Comparison of ENCODE assay signal across 21 cellular contexts in the genomic region with DNA sequence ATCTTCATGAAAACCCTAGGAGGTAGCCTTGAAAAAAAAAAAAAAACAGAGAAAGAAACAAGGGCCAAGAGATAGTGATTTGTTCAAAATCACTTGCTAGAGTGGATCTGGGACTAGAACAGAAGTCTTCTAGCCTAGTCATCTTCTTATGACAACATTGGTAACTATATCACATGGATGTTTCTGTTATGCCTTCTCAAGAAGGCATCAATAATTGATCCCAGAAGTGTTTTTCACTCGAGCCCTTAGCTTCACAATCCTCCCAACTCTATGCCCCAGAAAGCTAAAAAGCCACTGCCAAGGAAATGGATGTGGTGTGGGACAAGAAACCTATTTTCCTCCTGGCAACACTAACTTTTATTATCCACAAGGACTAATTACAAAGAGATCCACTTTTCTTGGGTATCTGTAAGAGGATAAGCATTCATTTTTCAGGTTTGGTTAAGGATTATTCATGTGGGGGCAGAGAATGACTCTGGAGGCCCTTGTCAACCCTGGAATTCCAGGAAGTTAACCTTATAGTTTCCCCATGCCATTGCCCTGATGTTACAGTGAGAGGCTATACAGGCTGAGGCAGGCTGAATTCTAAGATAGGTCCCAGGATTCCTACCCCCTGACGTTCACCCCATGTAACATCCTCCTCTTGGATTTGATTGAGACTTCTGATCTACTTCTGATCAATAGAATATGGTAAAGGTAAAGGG.
DNase-seq lines count a peak whose midpoint lies in the region; ATAC-seq and TF ChIP-seq lines count a peak whose summit lies in the region.
"Had no signal": no experiment of that assay in that cellular context is flagged by ENCODE, and none has a peak within 500 bp of the region (broad histone marks: within the 10 kb centered on the region; RNA-seq: fewer than 3 reads in every experiment).

No MANE protein-coding gene starts in this region.

- H3K27ac Mint-ChIP-seq in progenitor cell of endocrine pancreas: peak overlapping the region; percentile 53
- H3K27ac Mint-ChIP-seq: activated T-helper 2 cell treated with anti-CD3 and anti-CD28 coated beads, Interferon-gamma antibody, Interleukin-2, Interleukin-4, amounts not matched to agents 10 μg/mL and 5 μg/mL and 100 μg/mL, durations not matched to agents 14 hours and 24 hours and 36 hours; B cell; mesothelial cell of epicardium had no signal

- TF ChIP-seq EP300 in transverse colon (IDR thresholded peaks at IDR 0.05; ENCODE audit: low read depth): no peak

- H3K4me1 ChIP-seq in SJSA1 (replicated peaks) (peaks cover 56% of the 10 kb centered on the region), transverse colon (peaks cover 11 to 30% (median 20%) of the 10 kb centered on the region in 4 donors)
- H3K4me1 ChIP-seq: upper lobe of right lung had no signal

- no peak for TF ChIP-seq POLR2A in transverse colon (IDR thresholded peaks at IDR 0.05)

- no peaks in the 10 kb centered on the region for H3K27me3 Mint-ChIP-seq in progenitor cell of endocrine pancreas

- no peak overlapping the region for H3K4me3 ChIP-seq in SJSA1
- no peak overlapping the region for H3K4me3 ChIP-seq in fibroblast of the aortic adventitia (ENCODE audit: low read depth, low read length)
- no peak overlapping the region for H3K4me3 ChIP-seq in transverse colon
- H3K4me3 ChIP-seq: cardiac muscle cell, MG63, upper lobe of right lung had no signal

- 77 to 80% methylated on average over 1 to 2 of the region's 2 CpGs for whole genome bisulfite sequencing in transverse colon (ENCODE audit: low coverage in 1 of 2), 2 donors

- H3K36me3 ChIP-seq in SJSA1 (no peaks in the 10 kb centered on the region), transverse colon (no peaks in the 10 kb centered on the region)
- H3K36me3 ChIP-seq: cardiac muscle cell, MG63, upper lobe of right lung had no signal

- H3K9me3 ChIP-seq in SJSA1 (replicated peaks): no peaks in the 10 kb centered on the region
- H3K9me3 ChIP-seq in transverse colon: no peaks in the 10 kb centered on the region
- H3K9me3 ChIP-seq: MG63, upper lobe of right lung had no signal

- peaks cover 30% of the 10 kb centered on the region for H3K9me3 Mint-ChIP-seq in progenitor cell of endocrine pancreas (ENCODE audit: low read depth)

- peak overlapping the region; percentile 69 for H3K27ac ChIP-seq in SJSA1
- H3K27ac ChIP-seq in transverse colon: no peak overlapping the region
- H3K27ac ChIP-seq: cardiac muscle cell, upper lobe of right lung had no signal

- no peak for TF ChIP-seq CTCF in fibroblast of the aortic adventitia (IDR thresholded peaks at IDR 0.05; ENCODE audit: insufficient read depth, low read length)
- no peak for TF ChIP-seq CTCF in progenitor cell of endocrine pancreas (IDR thresholded peaks at IDR 0.05; ENCODE audit: unreplicated experiment)
- no peak for TF ChIP-seq CTCF in transverse colon (IDR thresholded peaks at IDR 0.05)

- in situ Hi-C loops in transverse colon (cut with MboI; ENCODE audit: low pct_ligation_motif_present in 1 of 4, low pct_unique_long_range_greater_than_20kb in 1 of 4, low sequenced_read_pairs in 3 of 4): no loop called here

- no peak overlapping the region for H3K4me3 Mint-ChIP-seq in progenitor cell of endocrine pancreas (ENCODE audit: low read depth)
- H3K4me3 Mint-ChIP-seq: B cell, mesothelial cell of epicardium had no signal

- H3K4me1 Mint-ChIP-seq in progenitor cell of endocrine pancreas (ENCODE audit: low read depth): peaks cover 11% of the 10 kb centered on the region
- H3K4me1 Mint-ChIP-seq: B cell had no signal

- peaks cover 2% of the 10 kb centered on the region for H3K36me3 Mint-ChIP-seq in progenitor cell of endocrine pancreas (ENCODE audit: insufficient read depth)

- intact Hi-C loops in transverse colon (cut with DNase I; ENCODE audit: low total_unique reads): no loop called here

- peak; percentile 80 for DNase-seq in EL
- DNase-seq in SJSA1 (ENCODE audit: low read depth in 1 of 2, low spot score in 2 of 2): peak in 1 of 2 experiments; percentile 25
- DNase-seq in fibroblast of the aortic adventitia (ENCODE audit: low read depth): peak; percentile 30
- DNase-seq in progenitor cell of endocrine pancreas (ENCODE audit: low spot score, unreplicated experiment): no peak
- DNase-seq in transverse colon: no peak
- no peak for DNase-seq in stimulated activated CD4-positive, alpha-beta T cell treated with anti-CD3 and anti-CD28 coated beads, Interleukin-15, amount 100 ng/mL, for 24 hours
- DNase-seq: activated CD4-positive, alpha-beta T cell treated with anti-CD3 and anti-CD28 coated beads for 4 hours; COR-L47; MG63; NCI-H1694; NCI-H345; NK-92 treated with Interleukin-12 subunit alpha and Interleukin-12 subunit beta, amount 100 ng/mL, for 24 hours; retina; stimulated activated naive CD4-positive, alpha-beta T cell; upper lobe of right lung had no signal

- ATAC-seq in HG03571 (IDR thresholded peaks at IDR 0.05; ENCODE audit: unreplicated experiment) (no peak), GM19023 (IDR thresholded peaks at IDR 0.05; ENCODE audit: unreplicated experiment) (no peak)
- ATAC-seq: upper lobe of right lung had no signal

- H3K27me3 ChIP-seq in SJSA1 (replicated peaks) (no peaks in the 10 kb centered on the region), transverse colon (no peaks in the 10 kb centered on the region)
- H3K27me3 ChIP-seq: cardiac muscle cell, MG63, upper lobe of right lung had no signal

Comparison
In these comparisons a context has a peak if more than half of its experiments do, and no peak if none do; other contexts are left out.
1. DNase-seq: peak in EL (single experiment) and fibroblast of the aortic adventitia (single experiment); none in progenitor cell of endocrine pancreas (single experiment), transverse colon (single experiment) and stimulated activated CD4-positive, alpha-beta T cell treated with anti-CD3 and anti-CD28 coated beads, Interleukin-15, amount 100 ng/mL, for 24 hours (single experiment).